3 cellular contexts compared by ENCODE assay signal in genomic region chr6:32012941-32013617, GRCh38. TPM values are rescaled to one million over a fixed set of nuclear protein-coding genes. Genes with fewer than 3 reads are reported as not detected.
"Had no signal": no experiment of that assay in that cellular context is flagged by ENCODE, and none has a peak within 500 bp of the region (broad histone marks: within the 10 kb centered on the region; RNA-seq: fewer than 3 reads in every experiment).

No MANE protein-coding gene starts in this region.

RNA-seq across cellular contexts. Expression of gene CYP21A2, which starts 25.1 kb away (rescaled TPM):
- total RNA-seq: epithelial cell of proximal tubule, urinary bladder had no signal
- polyA plus RNA-seq: naive thymus-derived CD8-positive, alpha-beta T cell had no signal
